In genomic region chr3:45599984-45600650, GRCh38 we compare ENCODE assay signal across 1 cellular context.
TF ChIP-seq lines count a peak whose summit lies in the region.

No MANE protein-coding gene starts in this region.

TF ChIP-seq in liver, 16 proteins besides CTCF, POLR2A, EP300 and RAD21 (continued from another document):
- TF ChIP-seq REST (IDR thresholded peaks at IDR 0.05) (no peak), EGR1 (IDR thresholded peaks at IDR 0.05; ENCODE audit: low read depth in 2 of 2) (no peak), FOXA1 (IDR thresholded peaks at IDR 0.05) (no peak), ATF3 (IDR thresholded peaks at IDR 0.05) (no peak), GABPA (IDR thresholded peaks at IDR 0.05 in 1 of 2, conservative IDR thresholded peaks at IDR 0.05 in 1 of 2) (no peak), FOXA2 (IDR thresholded peaks at IDR 0.05) (no peak)
TF ChIP-seq in liver: peak in this region for 4.
